21 cellular contexts compared by ENCODE assay signal in genomic region chr10:666237-667012, GRCh38. TPM values are rescaled to one million over a fixed set of nuclear protein-coding genes. Genes with fewer than 3 reads are reported as not detected.
DNase-seq lines count a peak whose midpoint lies in the region; ATAC-seq and TF ChIP-seq lines count a peak whose summit lies in the region.
"Had no signal": no experiment of that assay in that cellular context is flagged by ENCODE, and none has a peak within 500 bp of the region (broad histone marks: within the 10 kb centered on the region; RNA-seq: fewer than 3 reads in every experiment).

No MANE protein-coding gene starts in this region.

- intact Hi-C loops in ascending aorta (cut with DNase I) = loop anchor here (2.0 to 5.0 kb wide), 2 partner anchors 16 to 154 kb away; no protein-coding TSS in a partner anchor
- intact Hi-C loops in sigmoid colon (cut with DNase I) = loop anchor here (5.0 kb wide), 1 partner anchor 154 kb away; no protein-coding TSS in a partner anchor

- CTCF ChIA-PET in AG04450 (lab: Charles Lee) = no interaction called here

- H3K27ac ChIP-seq in AG04450 (ENCODE audit: low read depth, low read length) = peak overlapping the region; percentile 92
- H3K27ac ChIP-seq in ascending aorta = peak overlapping the region; percentile 61 to 65
- peak overlapping the region in 3 of 4 donors; percentile 10 to 35 (median 33) for H3K27ac ChIP-seq in gastroesophageal sphincter
- H3K27ac ChIP-seq in sigmoid colon = peak overlapping the region; percentile 29 to 90 (median 84)
- H3K27ac ChIP-seq: A549, brain microvascular endothelial cell, GM23248, SJCRH30 had no signal

- no peak for TF ChIP-seq EP300 in gastroesophageal sphincter (IDR thresholded peaks at IDR 0.05)
- TF ChIP-seq EP300 in sigmoid colon (IDR thresholded peaks at IDR 0.05) = no peak

- no peaks in the 10 kb centered on the region for H3K36me3 ChIP-seq in ascending aorta
- no peaks in the 10 kb centered on the region for H3K36me3 ChIP-seq in gastroesophageal sphincter
- H3K36me3 ChIP-seq in sigmoid colon = no peaks in the 10 kb centered on the region
- H3K36me3 ChIP-seq: brain microvascular endothelial cell, SJCRH30 had no signal

- H3K9me3 ChIP-seq in AG04450 (ENCODE audit: control insufficient read depth, insufficient read depth, low read length) = peaks cover 5% of the 10 kb centered on the region; the same call in 1 of the 2 replicates
- no peaks in the 10 kb centered on the region for H3K9me3 ChIP-seq in ascending aorta
- no peaks in the 10 kb centered on the region for H3K9me3 ChIP-seq in gastroesophageal sphincter
- H3K9me3 ChIP-seq in sigmoid colon = no peaks in the 10 kb centered on the region
- H3K9me3 ChIP-seq: A549, SJCRH30 had no signal

- peaks cover 0 to 13% of the 10 kb centered on the region in 2 donors for H3K4me1 ChIP-seq in ascending aorta
- peaks cover 4 to 80% (median 12%) of the 10 kb centered on the region in 3 donors for H3K4me1 ChIP-seq in gastroesophageal sphincter
- peaks cover 0 to 86% (median 66%) of the 10 kb centered on the region in 4 donors for H3K4me1 ChIP-seq in sigmoid colon
- H3K4me1 ChIP-seq: A549, SJCRH30 had no signal

- WGBS in gastroesophageal sphincter (ENCODE audit: low coverage in 1 of 2), 2 donors = 90% methylated on average over 13 of the region's 37 CpGs; no CpG with 5 or more reads in 1 of the 2 donors
- WGBS in sigmoid colon, 2 donors = 89 to 93% methylated on average over 37 of the region's 37 CpGs

- TF ChIP-seq CTCF in AG04450 (IDR thresholded peaks at IDR 0.05; ENCODE audit: low read depth, low read length) (no peak), ascending aorta (IDR thresholded peaks at IDR 0.05) (no peak), gastroesophageal sphincter (IDR thresholded peaks at IDR 0.05) (no peak), sigmoid colon (IDR thresholded peaks at IDR 0.05) (no peak)

- peak overlapping the region; percentile 61 for H3K4me3 ChIP-seq in AG04450 (ENCODE audit: low read depth, low read length)
- peak overlapping the region; percentile 39 to 62 for H3K4me3 ChIP-seq in ascending aorta
- peak overlapping the region in 1 of 2 donors; percentile 21 for H3K4me3 ChIP-seq in gastroesophageal sphincter
- peak overlapping the region; percentile 24 to 43 (median 34) for H3K4me3 ChIP-seq in sigmoid colon
- H3K4me3 ChIP-seq: A549, GM23248, SJCRH30 had no signal

- ATAC-seq in gastroesophageal sphincter (no peak), HG03039 (IDR thresholded peaks at IDR 0.05; ENCODE audit: unreplicated experiment) (no peak), GM18858 (IDR thresholded peaks at IDR 0.05; ENCODE audit: unreplicated experiment) (no peak)
- ATAC-seq: A549; activated naive CD8-positive, alpha-beta T cell treated with anti-CD3 and anti-CD28 coated beads, Interleukin-2, amount 50 U/mL, for 24 hours; stimulated activated naive CD8-positive, alpha-beta T cell treated with anti-CD3 and anti-CD28 coated beads, Interleukin-15, Interleukin-2, amounts not matched to agents 100 U/mL and 50 U/mL, for 24 hours had no signal

- H3K27me3 ChIP-seq in AG04450 (ENCODE audit: control insufficient read depth, insufficient read depth, low read length) = no peaks in the 10 kb centered on the region
- H3K27me3 ChIP-seq in ascending aorta = no peaks in the 10 kb centered on the region
- H3K27me3 ChIP-seq in gastroesophageal sphincter = no peaks in the 10 kb centered on the region
- no peaks in the 10 kb centered on the region for H3K27me3 ChIP-seq in sigmoid colon
- H3K27me3 ChIP-seq: brain microvascular endothelial cell, SJCRH30 had no signal

- TF ChIP-seq POLR2A in gastroesophageal sphincter (IDR thresholded peaks at IDR 0.05) (no peak), sigmoid colon (IDR thresholded peaks at IDR 0.05) (no peak), erythroblast (IDR thresholded peaks at IDR 0.05; ENCODE audit: low read length) (no peak)

- POLR2A ChIA-PET in AG04450 (lab: Yijun Ruan, JAX) = no interaction called here

- DNase-seq in AG04450 (ENCODE audit: low read depth, low spot score) (no peak), ascending aorta (ENCODE audit: low spot score in 2 of 2) (peak in 1 of 2 donors; percentile 62), sigmoid colon (no peak), NCI-H1436 treated with DMSO at 0.1 percent for 48 hours (lab: John Stamatoyannopoulos, UW) (no peak), erythroblast (lab: John Stamatoyannopoulos, UW) (no peak)
- DNase-seq: activated CD4-positive, alpha-beta T cell treated with anti-CD3 and anti-CD28 coated beads, Interleukin-2, amount 50 U/mL, for 1 hour; activated naive CD8-positive, alpha-beta T cell treated with anti-CD3 and anti-CD28 coated beads, Interleukin-2, amount 50 U/mL, for 24 hours; brain microvascular endothelial cell; EL; GM23248; naive B cell; NCI-H446 treated with DMSO at 0.1 percent for 48 hours; NK-92 treated with Interleukin-12 subunit alpha and Interleukin-12 subunit beta, amount 100 ng/mL, for 24 hours; SJCRH30; stimulated activated CD4-positive, alpha-beta T cell treated with anti-CD3 and anti-CD28 coated beads, Interleukin-12 subunit alpha, Interleukin-12 subunit beta, amount 100 ng/mL, for 4 hours; stimulated activated CD4-positive, alpha-beta T cell treated with anti-CD3 and anti-CD28 coated beads, Interleukin-4, amount 100 ng/mL, for 4 hours; stimulated activated naive CD8-positive, alpha-beta T cell treated with anti-CD3 and anti-CD28 coated beads, Interleukin-15, Interleukin-2, amounts not matched to agents 100 U/mL and 50 U/mL, for 24 hours had no signal

RNA-seq across cellular contexts. Expression of gene DIP2C, which starts 23.0 kb away (rescaled TPM):
- polyA plus RNA-seq in AG04450 (2011; rRNA removed) (9.6 and 12.9 TPM in 2 replicates), sigmoid colon (1 to 10 TPM; 1.8 to 5.5 (median 3.0) TPM)
- polyA minus RNA-seq in AG04450 (2011; rRNA and poly(A)+ RNA removed) = 23.0 and 23.9 TPM in 2 replicates
- total RNA-seq in ascending aorta (14.7 TPM), gastroesophageal sphincter (10 to 100 TPM; 40.8 to 73.8 (median 47.7) TPM), sigmoid colon (10 to 100 TPM; 42.1 to 67.9 (median 50.3) TPM)

Comparison
In these comparisons a context has a peak if more than half of its experiments do, and no peak if none do; other contexts are left out.
1. H3K27ac ChIP-seq: peak in every context shown above with its lines; median percentile 92 in AG04450; 84 in sigmoid colon; 63 in ascending aorta; 33 in gastroesophageal sphincter.